Comparison of ENCODE assay signal across 8 cellular contexts in genomic region chr22:42856179-42856864, GRCh38. TPM values are rescaled to one million over a fixed set of nuclear protein-coding genes. Genes with fewer than 3 reads are reported as not detected.
A peak's percentile ranks its signal among the peaks of the same experiment; 100 is the strongest.
DNase-seq lines count a peak whose midpoint lies in the region; ATAC-seq, FAIRE-seq and TF ChIP-seq lines count a peak whose summit lies in the region.

No MANE protein-coding gene starts in this region.

- H3K36me3 ChIP-seq in astrocyte (ENCODE audit: insufficient read depth, low read length): no peaks in the 10 kb centered on the region

- DNase-seq in DMS53 (lab: John Stamatoyannopoulos, UW): peak; percentile 66
- DNase-seq in DMS53 treated with DMSO at 0.1 percent for 48 hours (lab: John Stamatoyannopoulos, UW; ENCODE audit: unreplicated experiment): no peak
- peak; percentile 44 for DNase-seq in T follicular helper cell (ENCODE audit: low read depth)
- no peak for DNase-seq in astrocyte (ENCODE audit: low read depth)
- DNase-seq in iris pigment epithelial cell (ENCODE audit: low read depth): peak; percentile 19
- peak; percentile 68 for DNase-seq in stimulated activated CD4-positive, alpha-beta T cell treated with anti-CD3 and anti-CD28 coated beads, Interleukin-15, amount 100 ng/mL, for 24 hours
- DNase-seq in epidermal melanocyte (ENCODE audit: insufficient read length, low spot score): no peak

- peak overlapping the region; percentile 91 for H3K4me3 Mint-ChIP-seq in astrocyte (ENCODE audit: unreplicated experiment)

- no peaks in the 10 kb centered on the region for H3K27me3 ChIP-seq in astrocyte (ENCODE audit: insufficient read depth, low read length)

- H3K4me1 Mint-ChIP-seq in astrocyte (ENCODE audit: low read depth, unreplicated experiment): peaks cover 3% of the 10 kb centered on the region

- FAIRE-seq in astrocyte (lab: Jason Lieb, UNC): no peak

- ATAC-seq in HG03108 (IDR thresholded peaks at IDR 0.05; ENCODE audit: unreplicated experiment): peak; percentile 17

- peaks cover 52% of the 10 kb centered on the region for H3K79me2 ChIP-seq in astrocyte (ENCODE audit: insufficient read depth, low read length)

- peaks cover 5% of the 10 kb centered on the region for H3K36me3 Mint-ChIP-seq in astrocyte (ENCODE audit: low read depth, unreplicated experiment)

- H2AFZ ChIP-seq in astrocyte (ENCODE audit: low read depth, low read length): peak overlapping the region; percentile 50

- H3K9me3 Mint-ChIP-seq in astrocyte (ENCODE audit: unreplicated experiment): no peaks in the 10 kb centered on the region

- H3K4me2 ChIP-seq in astrocyte (ENCODE audit: low read length): peak overlapping the region; percentile 95

- no peak for TF ChIP-seq CTCF in astrocyte (IDR thresholded peaks at IDR 0.05; ENCODE audit: insufficient read depth, low read depth, low read length)

- peaks cover 46% of the 10 kb centered on the region for H4K20me1 ChIP-seq in astrocyte (ENCODE audit: insufficient read depth, low read length)

- peak overlapping the region; percentile 95 for H3K27ac Mint-ChIP-seq in astrocyte (ENCODE audit: unreplicated experiment)

- peaks cover 4% of the 10 kb centered on the region for H3K9me3 ChIP-seq in astrocyte (ENCODE audit: insufficient read depth, low read depth, low read length)

- H3K4me3 ChIP-seq in astrocyte (ENCODE audit: insufficient read depth, low read depth, low read length): peak overlapping the region; percentile 88

- H3K27ac ChIP-seq in astrocyte (ENCODE audit: low read depth, low read length): peak overlapping the region; percentile 90

- H3K27me3 Mint-ChIP-seq in astrocyte (ENCODE audit: low read depth, unreplicated experiment): no peaks in the 10 kb centered on the region

- peak overlapping the region; percentile 97 for H3K9ac ChIP-seq in astrocyte (ENCODE audit: low read length)

- H3K4me1 ChIP-seq in astrocyte (ENCODE audit: insufficient read depth, low read length): peaks cover 14% of the 10 kb centered on the region

RNA-seq across cellular contexts. Expression of gene ARFGAP3, which starts 0.8 kb away (rescaled TPM):
- total RNA-seq in astrocyte: 59.5 and 64.1 TPM in 2 replicates

Comparison
In these comparisons a context has a peak if more than half of its experiments do, and no peak if none do; other contexts are left out.
1. DNase-seq: peak in DMS53 (single experiment), T follicular helper cell (single experiment), iris pigment epithelial cell (single experiment) and stimulated activated CD4-positive, alpha-beta T cell treated with anti-CD3 and anti-CD28 coated beads, Interleukin-15, amount 100 ng/mL, for 24 hours (single experiment); none in DMS53 treated with DMSO at 0.1 percent for 48 hours (single experiment), astrocyte (single experiment) and epidermal melanocyte (single experiment).